1 cellular context compared by ENCODE assay signal in genomic region chr14:93909429-93910128, GRCh38.
TF ChIP-seq lines count a peak whose summit lies in the region.

No MANE protein-coding gene starts in this region.

TF ChIP-seq in HepG2, 621 proteins besides CTCF, POLR2A, EP300 and RAD21 (continued from another document and continues in another):
- no peak for TF ChIP-seq HINFP (CRISPR knock-in tag; IDR thresholded peaks at IDR 0.05; ENCODE audit: low read depth)
- TF ChIP-seq KLF11 (CRISPR knock-in tag; IDR thresholded peaks at IDR 0.05) = no peak
- TF ChIP-seq SNAPC2 (CRISPR knock-in tag; IDR thresholded peaks at IDR 0.05) = no peak
- TF ChIP-seq SRSF1 (optimal IDR thresholded peaks at IDR 0.05; ENCODE audit: low read depth, low read length) = no peak
- TF ChIP-seq ETV5 (CRISPR knock-in tag; IDR thresholded peaks at IDR 0.05; ENCODE audit: borderline replicate concordance) = no peak; the same call in 1 of the 2 replicates
- no peak for TF ChIP-seq ISX (CRISPR knock-in tag; conservative IDR thresholded peaks at IDR 0.05)
- TF ChIP-seq NFYB (CRISPR knock-in tag; IDR thresholded peaks at IDR 0.05) = peak; percentile 33; the same call in 1 of the 2 replicates
- TF ChIP-seq ZSCAN22 (CRISPR knock-in tag; IDR thresholded peaks at IDR 0.05) = no peak
- no peak for TF ChIP-seq POLR2AphosphoS2 (IDR thresholded peaks at IDR 0.05; ENCODE audit: low read depth, low read length)
- TF ChIP-seq SMYD3 (CRISPR knock-in tag; IDR thresholded peaks at IDR 0.05) = no peak
- TF ChIP-seq AKNA (CRISPR knock-in tag; IDR thresholded peaks at IDR 0.05; ENCODE audit: borderline replicate concordance) = no peak
- no peak for TF ChIP-seq DNMT3B (CRISPR knock-in tag; conservative IDR thresholded peaks at IDR 0.05)
- no peak for TF ChIP-seq ZNF30 (CRISPR knock-in tag; IDR thresholded peaks at IDR 0.05)
- TF ChIP-seq ZNF777 (CRISPR knock-in tag; IDR thresholded peaks at IDR 0.05) = no peak
- no peak for TF ChIP-seq ZNF543 (CRISPR knock-in tag; IDR thresholded peaks at IDR 0.05)
- TF ChIP-seq ETS1 (CRISPR knock-in tag; IDR thresholded peaks at IDR 0.05) = no peak
- no peak for TF ChIP-seq ZIK1 (CRISPR knock-in tag; IDR thresholded peaks at IDR 0.05; ENCODE audit: borderline replicate concordance, low read depth)
- no peak for TF ChIP-seq CENPBD1 (CRISPR knock-in tag; IDR thresholded peaks at IDR 0.05; ENCODE audit: borderline replicate concordance, low read depth)
- TF ChIP-seq, protein P1, sequence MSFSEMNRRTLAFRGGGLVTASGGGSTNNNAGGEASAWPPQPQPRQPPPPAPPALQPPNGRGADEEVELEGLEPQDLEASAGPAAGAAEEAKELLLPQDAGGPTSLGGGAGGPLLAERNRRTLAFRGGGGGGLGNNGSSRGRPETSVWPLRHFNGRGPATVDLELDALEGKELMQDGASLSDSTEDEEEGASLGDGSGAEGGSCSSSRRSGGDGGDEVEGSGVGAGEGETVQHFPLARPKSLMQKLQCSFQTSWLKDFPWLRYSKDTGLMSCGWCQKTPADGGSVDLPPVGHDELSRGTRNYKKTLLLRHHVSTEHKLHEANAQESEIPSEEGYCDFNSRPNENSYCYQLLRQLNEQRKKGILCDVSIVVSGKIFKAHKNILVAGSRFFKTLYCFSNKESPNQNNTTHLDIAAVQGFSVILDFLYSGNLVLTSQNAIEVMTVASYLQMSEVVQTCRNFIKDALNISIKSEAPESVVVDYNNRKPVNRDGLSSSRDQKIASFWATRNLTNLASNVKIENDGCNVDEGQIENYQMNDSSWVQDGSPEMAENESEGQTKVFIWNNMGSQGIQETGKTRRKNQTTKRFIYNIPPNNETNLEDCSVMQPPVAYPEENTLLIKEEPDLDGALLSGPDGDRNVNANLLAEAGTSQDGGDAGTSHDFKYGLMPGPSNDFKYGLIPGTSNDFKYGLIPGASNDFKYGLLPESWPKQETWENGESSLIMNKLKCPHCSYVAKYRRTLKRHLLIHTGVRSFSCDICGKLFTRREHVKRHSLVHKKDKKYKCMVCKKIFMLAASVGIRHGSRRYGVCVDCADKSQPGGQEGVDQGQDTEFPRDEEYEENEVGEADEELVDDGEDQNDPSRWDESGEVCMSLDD (CRISPR knock-in tag; IDR thresholded peaks at IDR 0.05; ENCODE audit: borderline replicate concordance) = no peak
- no peak for TF ChIP-seq ZNF17 (CRISPR knock-in tag; IDR thresholded peaks at IDR 0.05)
- no peak for TF ChIP-seq ZNF572 (CRISPR knock-in tag; IDR thresholded peaks at IDR 0.05)
- no peak for TF ChIP-seq E2F1 (CRISPR knock-in tag; IDR thresholded peaks at IDR 0.05)
- TF ChIP-seq ZBTB7B (CRISPR knock-in tag; IDR thresholded peaks at IDR 0.05) = peak; percentile 76; the same call in 1 of the 2 replicates
- TF ChIP-seq, protein P2, sequence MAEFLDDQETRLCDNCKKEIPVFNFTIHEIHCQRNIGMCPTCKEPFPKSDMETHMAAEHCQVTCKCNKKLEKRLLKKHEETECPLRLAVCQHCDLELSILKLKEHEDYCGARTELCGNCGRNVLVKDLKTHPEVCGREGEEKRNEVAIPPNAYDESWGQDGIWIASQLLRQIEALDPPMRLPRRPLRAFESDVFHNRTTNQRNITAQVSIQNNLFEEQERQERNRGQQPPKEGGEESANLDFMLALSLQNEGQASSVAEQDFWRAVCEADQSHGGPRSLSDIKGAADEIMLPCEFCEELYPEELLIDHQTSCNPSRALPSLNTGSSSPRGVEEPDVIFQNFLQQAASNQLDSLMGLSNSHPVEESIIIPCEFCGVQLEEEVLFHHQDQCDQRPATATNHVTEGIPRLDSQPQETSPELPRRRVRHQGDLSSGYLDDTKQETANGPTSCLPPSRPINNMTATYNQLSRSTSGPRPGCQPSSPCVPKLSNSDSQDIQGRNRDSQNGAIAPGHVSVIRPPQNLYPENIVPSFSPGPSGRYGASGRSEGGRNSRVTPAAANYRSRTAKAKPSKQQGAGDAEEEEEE (CRISPR knock-in tag; IDR thresholded peaks at IDR 0.05; ENCODE audit: borderline replicate concordance) = no peak
- TF ChIP-seq CSRNP2 (CRISPR knock-in tag; conservative IDR thresholded peaks at IDR 0.05; ENCODE audit: low read depth) = no peak
- peak; percentile 67; the same call in 1 of the 2 replicates for TF ChIP-seq ZNF292 (CRISPR knock-in tag; IDR thresholded peaks at IDR 0.05; ENCODE audit: borderline replicate concordance, low read depth)
- TF ChIP-seq ZNF577 (CRISPR knock-in tag; IDR thresholded peaks at IDR 0.05; ENCODE audit: borderline replicate concordance, low read depth) = no peak
- no peak for TF ChIP-seq ZNF75D (CRISPR knock-in tag; IDR thresholded peaks at IDR 0.05; ENCODE audit: borderline replicate concordance)
- TF ChIP-seq ZNF652 (CRISPR knock-in tag; IDR thresholded peaks at IDR 0.05; ENCODE audit: borderline replicate concordance, low read depth) = no peak
- TF ChIP-seq, protein P3, sequence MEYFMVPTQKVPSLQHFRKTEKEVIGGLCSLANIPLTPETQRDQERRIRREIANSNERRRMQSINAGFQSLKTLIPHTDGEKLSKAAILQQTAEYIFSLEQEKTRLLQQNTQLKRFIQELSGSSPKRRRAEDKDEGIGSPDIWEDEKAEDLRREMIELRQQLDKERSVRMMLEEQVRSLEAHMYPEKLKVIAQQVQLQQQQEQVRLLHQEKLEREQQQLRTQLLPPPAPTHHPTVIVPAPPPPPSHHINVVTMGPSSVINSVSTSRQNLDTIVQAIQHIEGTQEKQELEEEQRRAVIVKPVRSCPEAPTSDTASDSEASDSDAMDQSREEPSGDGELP (IDR thresholded peaks at IDR 0.05; ENCODE audit: borderline replicate concordance, low read depth) = no peak
- no peak for TF ChIP-seq ATRX (CRISPR knock-in tag; IDR thresholded peaks at IDR 0.05; ENCODE audit: borderline replicate concordance)
- TF ChIP-seq ZBTB34 (CRISPR knock-in tag; IDR thresholded peaks at IDR 0.05) = no peak
- TF ChIP-seq TEAD3 (CRISPR knock-in tag; optimal IDR thresholded peaks at IDR 0.05; ENCODE audit: borderline replicate concordance) = peak; percentile 6
- TF ChIP-seq NCOA5 (CRISPR knock-in tag; IDR thresholded peaks at IDR 0.05) = no peak
- no peak for TF ChIP-seq ZNF724P (CRISPR knock-in tag; IDR thresholded peaks at IDR 0.05; ENCODE audit: borderline replicate concordance)
- TF ChIP-seq ZNF776 (CRISPR knock-in tag; IDR thresholded peaks at IDR 0.05) = no peak
- TF ChIP-seq EEA1 (CRISPR knock-in tag; IDR thresholded peaks at IDR 0.05; ENCODE audit: borderline replicate concordance) = no peak
- no peak for TF ChIP-seq ZNF639 (CRISPR knock-in tag; conservative IDR thresholded peaks at IDR 0.05)
- 0 out of 2 replicates have a peak, but pooled peaks have one; percentile 25 for TF ChIP-seq ZNF773 (CRISPR knock-in tag; IDR thresholded peaks at IDR 0.05; ENCODE audit: borderline replicate concordance)
- no peak for TF ChIP-seq NFKB2 (CRISPR knock-in tag; IDR thresholded peaks at IDR 0.05; ENCODE audit: borderline replicate concordance)
